In genomic region chr15:83066034-83066760, GRCh38 we compare ENCODE assay signal across 8 cellular contexts. TPM values are rescaled to one million over a fixed set of nuclear protein-coding genes. Genes with fewer than 3 reads are reported as not detected.
A peak's percentile ranks its signal among the peaks of the same experiment; 100 is the strongest.
DNase-seq lines count a peak whose midpoint lies in the region; ATAC-seq and TF ChIP-seq lines count a peak whose summit lies in the region.

No MANE protein-coding gene starts in this region.

- peak overlapping the region; percentile 78 for H3K4me3 ChIP-seq in CD8-positive, alpha-beta memory T cell (ENCODE audit: low read length)
- H3K4me3 ChIP-seq in HUES6 (ENCODE audit: low read depth, low read length): peak overlapping the region; percentile 83
- H3K4me3 ChIP-seq in mesodermal cell (ENCODE audit: extremely low read depth, insufficient read depth, low read length, poor library complexity, severe bottlenecking): peak overlapping the region; percentile 94

- intact Hi-C loops in MCF 10A (cut with micrococcal nuclease): loop anchor here (5.0 kb wide), 1 partner anchor 54 kb away; the partner anchor contains the start of gene C15orf40

- CTCF ChIA-PET in CD8-positive, alpha-beta memory T cell (lab: Charles Lee): interaction anchor here (1.3 to 2.0 kb wide), 3 partner anchors 9 to 55 kb away, joined by 5 to 8 read pairs (median 6); partner anchors contain the start of gene C15orf40
- CTCF ChIA-PET in MCF 10A (lab: Yijun Ruan, JAX): interaction anchor here (0.6 kb wide), 1 partner anchor 43 kb away, joined by 3 read pairs; no protein-coding TSS in a partner anchor

- H3K9ac ChIP-seq in HUES6 (ENCODE audit: low read length): peak overlapping the region; percentile 94

- ATAC-seq in HG03442 (IDR thresholded peaks at IDR 0.05; ENCODE audit: unreplicated experiment): no peak

- peak overlapping the region in 5 of 7 donors; percentile 60 to 89 (median 81) for H3K4me3 Mint-ChIP-seq in CD8-positive, alpha-beta memory T cell
- no peak overlapping the region for H3K4me3 Mint-ChIP-seq in MCF 10A (ENCODE audit: unreplicated experiment)

- no peaks in the 10 kb centered on the region for H3K36me3 ChIP-seq in CD8-positive, alpha-beta memory T cell (ENCODE audit: insufficient read depth, low read length)
- H3K36me3 ChIP-seq in HUES6 (ENCODE audit: control insufficient read depth, insufficient read depth, low read length): peaks cover 11% of the 10 kb centered on the region
- H3K36me3 ChIP-seq in mesodermal cell (ENCODE audit: control insufficient read depth, insufficient read depth, low read length): peaks cover 27% of the 10 kb centered on the region

- POLR2A ChIA-PET in CD8-positive, alpha-beta memory T cell (lab: Charles Lee): interaction anchor here (0.6 to 2.2 kb wide), 4 partner anchors 9 to 519 kb away, joined by 3 to 11 read pairs (median 3); partner anchors contain the start of genes C15orf40 and RAMAC
- POLR2A ChIA-PET in MCF 10A (lab: Yijun Ruan, JAX): interaction anchor here (0.6 to 3.4 kb wide), 26 partner anchors 8 to 531 kb away, joined by 3 to 34 read pairs (median 5); partner anchors contain the start of genes C15orf40, RAMAC, RPS17 and WHAMM

- peak overlapping the region; percentile 88 for H3K27ac ChIP-seq in CD8-positive, alpha-beta memory T cell (ENCODE audit: low read depth, low read length)
- H3K27ac ChIP-seq in HUES6 (ENCODE audit: low read depth, low read length): peak overlapping the region; percentile 96
- peak overlapping the region; percentile 91 for H3K27ac ChIP-seq in mesodermal cell (ENCODE audit: low read depth, low read length, severe bottlenecking)

- no peaks in the 10 kb centered on the region for H3K27me3 Mint-ChIP-seq in CD8-positive, alpha-beta memory T cell
- H3K27me3 Mint-ChIP-seq in MCF 10A (ENCODE audit: insufficient read depth, unreplicated experiment): no peaks in the 10 kb centered on the region

- 0 to 3% methylated on average over 39 of the region's 46 CpGs for WGBS in mesodermal cell (ENCODE audit: insufficient coverage in 2 of 2), 2 experiments

- H3K27ac Mint-ChIP-seq in CD8-positive, alpha-beta memory T cell: peak overlapping the region; percentile 71 to 90 (median 86)
- H3K27ac Mint-ChIP-seq in MCF 10A (ENCODE audit: low read depth, unreplicated experiment): peak overlapping the region; percentile 79

- no TSS peak for BruUV-seq in MCF 10A (replicated peaks; lab: Mats Ljungman, UMichigan)

- no peaks in the 10 kb centered on the region for H3K9me3 ChIP-seq in CD8-positive, alpha-beta memory T cell (ENCODE audit: low read length)
- H3K9me3 ChIP-seq in HUES6 (ENCODE audit: control insufficient read depth, insufficient read depth, low read depth, low read length) (peaks cover 8% of the 10 kb centered on the region), mesodermal cell (ENCODE audit: control insufficient read depth, low read length) (no peaks in the 10 kb centered on the region)

- H3K4me1 Mint-ChIP-seq in CD8-positive, alpha-beta memory T cell: peaks cover 0 to 17% (median 8%) of the 10 kb centered on the region in 3 donors
- H3K4me1 Mint-ChIP-seq in MCF 10A (ENCODE audit: insufficient read depth, unreplicated experiment): peaks cover 11% of the 10 kb centered on the region

- DNase-seq in CD8-positive, alpha-beta memory T cell: no peak
- DNase-seq in MCF 10A (ENCODE audit: unreplicated experiment) (peak; percentile 21), DMS79 treated with DMSO at 0.1 percent for 48 hours (lab: John Stamatoyannopoulos, UW) (no peak), NCI-H345 (lab: John Stamatoyannopoulos, UW) (no peak)
- DNase-seq in activated effector memory CD4-positive, alpha-beta T cell treated with anti-CD3 and anti-CD28 coated beads, Interleukin-2, amount 50 U/mL, for 16 hours: no peak

- peaks cover 0 to 5% (median 0%) of the 10 kb centered on the region in 3 donors for H3K36me3 Mint-ChIP-seq in CD8-positive, alpha-beta memory T cell
- H3K36me3 Mint-ChIP-seq in MCF 10A (ENCODE audit: insufficient read depth, unreplicated experiment): no peaks in the 10 kb centered on the region

- peaks cover 0 to 5% (median 0%) of the 10 kb centered on the region in 5 donors for H3K9me3 Mint-ChIP-seq in CD8-positive, alpha-beta memory T cell
- no peaks in the 10 kb centered on the region for H3K9me3 Mint-ChIP-seq in MCF 10A (ENCODE audit: unreplicated experiment)

- H3K27me3 ChIP-seq in CD8-positive, alpha-beta memory T cell (ENCODE audit: insufficient read depth, low read length, poor library complexity, severe bottlenecking): no peaks in the 10 kb centered on the region
- no peaks in the 10 kb centered on the region for H3K27me3 ChIP-seq in HUES6 (ENCODE audit: control insufficient read depth, insufficient read depth, low read length)

- peaks cover 50% of the 10 kb centered on the region for H3K4me1 ChIP-seq in CD8-positive, alpha-beta memory T cell (ENCODE audit: insufficient read depth, low read length)
- peaks cover 24% of the 10 kb centered on the region for H3K4me1 ChIP-seq in HUES6 (ENCODE audit: control insufficient read depth, insufficient read depth, low read length)
- peaks cover 16% of the 10 kb centered on the region for H3K4me1 ChIP-seq in mesodermal cell (ENCODE audit: control insufficient read depth, insufficient read depth, low read length, poor library complexity, severe bottlenecking)

- no peak for TF ChIP-seq CTCF in MCF 10A (IDR thresholded peaks at IDR 0.05; ENCODE audit: unreplicated experiment)

RNA-seq across cellular contexts. Expression of gene BTBD1, which starts 0.9 kb away (rescaled TPM):
- total RNA-seq in CD8-positive, alpha-beta memory T cell: 10 to 100 TPM; 55.5 to 57.7 TPM
- 47.4 TPM for polyA plus RNA-seq in CD8-positive, alpha-beta memory T cell
- total RNA-seq in MCF 10A (2022): 42.7 and 57.0 TPM in 2 replicates
- 55.3 TPM for polyA plus RNA-seq in mesodermal cell (2013, experiment 1 of 2)
- polyA plus RNA-seq in mesodermal cell (2013, experiment 2 of 2): 55.4 TPM

RNA-seq across cellular contexts. Expression of gene TM6SF1, which starts 41.2 kb away (rescaled TPM):
- total RNA-seq in CD8-positive, alpha-beta memory T cell: under 1 TPM; 0.55 to 0.78 TPM
- 0.26 TPM for polyA plus RNA-seq in CD8-positive, alpha-beta memory T cell
- 0.39 TPM in 1 of 2 replicates, not detected in the other for total RNA-seq in MCF 10A (2022)
- 4.1 TPM for polyA plus RNA-seq in mesodermal cell (2013, experiment 1 of 2)
- polyA plus RNA-seq in mesodermal cell (2013, experiment 2 of 2): 3.0 TPM

RNA-seq across cellular contexts. Expression of gene C15orf40, which starts 54.8 kb away (rescaled TPM):
- 10 to 100 TPM; 34.2 to 36.6 TPM for total RNA-seq in CD8-positive, alpha-beta memory T cell
- polyA plus RNA-seq in CD8-positive, alpha-beta memory T cell: 58.1 TPM
- total RNA-seq in MCF 10A (2022): 38.1 and 39.3 TPM in 2 replicates
- polyA plus RNA-seq in mesodermal cell (2013, experiment 1 of 2): 20.8 TPM
- 18.4 TPM for polyA plus RNA-seq in mesodermal cell (2013, experiment 2 of 2)
